Comparison of ENCODE assay signal across 13 cellular contexts in genomic region chr17:43085489-43085888, GRCh38. TPM values are rescaled to one million over a fixed set of nuclear protein-coding genes. Genes with fewer than 3 reads are reported as not detected.
DNase-seq lines count a peak whose midpoint lies in the region.
"Had no signal": no experiment of that assay in that cellular context is flagged by ENCODE, and none has a peak within 500 bp of the region (broad histone marks: within the 10 kb centered on the region; RNA-seq: fewer than 3 reads in every experiment).

No MANE protein-coding gene starts in this region.

- no peak overlapping the region for H2BK5ac ChIP-seq in neuronal stem cell (ENCODE audit: low read length)

- H3K36me3 ChIP-seq in stomach smooth muscle (ENCODE audit: control insufficient read depth in 2 of 2, insufficient read depth in 2 of 2, low read length in 2 of 2) (peaks cover 3 to 11% of the 10 kb centered on the region in 2 donors), neuronal stem cell (replicated peaks in 1 of 2; ENCODE audit: control insufficient read depth in 2 of 2, insufficient read depth in 2 of 2, low read length in 2 of 2) (peaks cover 24 to 92% of the 10 kb centered on the region in 2 donors)

- H3K9ac ChIP-seq in stomach smooth muscle (ENCODE audit: low read length in 2 of 2) (no peak overlapping the region), neuronal stem cell (ENCODE audit: low read depth, low read length, poor library complexity) (no peak overlapping the region)

- H3K79me1 ChIP-seq in neuronal stem cell (ENCODE audit: low read depth, low read length), result no peaks in the 10 kb centered on the region

- H3K4ac ChIP-seq in neuronal stem cell (ENCODE audit: low read length), result no peak overlapping the region

- no peak overlapping the region for H4K8ac ChIP-seq in neuronal stem cell (ENCODE audit: low read depth, low read length)

- H3K27me3 ChIP-seq in stomach smooth muscle (ENCODE audit: control insufficient read depth in 1 of 2, insufficient read depth in 2 of 2, low read length in 2 of 2) (no peaks in the 10 kb centered on the region), neuronal stem cell (ENCODE audit: control insufficient read depth in 3 of 3, insufficient read depth in 3 of 3, low read depth in 1 of 3, low read length in 3 of 3) (no peaks in the 10 kb centered on the region)

- no peak overlapping the region for H2AFZ ChIP-seq in neuronal stem cell (ENCODE audit: low read length)

- WGBS in neuronal stem cell (ENCODE audit: extremely low coverage in 2 of 2, insufficient read length in 2 of 2, insufficient replicate concordance in 1 of 2), 2 donors, result no CpG with 5 or more reads among the region's 2 CpGs

- no peak overlapping the region for H2BK120ac ChIP-seq in neuronal stem cell (ENCODE audit: low read depth, low read length)

- H2BK15ac ChIP-seq in neuronal stem cell (ENCODE audit: low read length), result no peak overlapping the region

- H4K91ac ChIP-seq in neuronal stem cell (ENCODE audit: low read depth, low read length, poor library complexity), result no peak overlapping the region

- H2AK5ac ChIP-seq in neuronal stem cell (ENCODE audit: low read depth, low read length), result no peak overlapping the region

- peak overlapping the region; percentile 61 for H3K27ac ChIP-seq in stomach smooth muscle (ENCODE audit: low read length)
- H3K27ac ChIP-seq in neuronal stem cell (replicated peaks; ENCODE audit: low read length), result no peak overlapping the region

- H3K18ac ChIP-seq in neuronal stem cell (ENCODE audit: low read length), result no peak overlapping the region

- DNase-seq in NCI-H82 (lab: John Stamatoyannopoulos, UW) (peak; percentile 5), NCI-H82 treated with DMSO at 0.1 percent for 48 hours (lab: John Stamatoyannopoulos, UW; ENCODE audit: unreplicated experiment) (no peak), astrocyte of the hippocampus (ENCODE audit: low read depth, low spot score) (peak; percentile 51), iPS-NIHi11 (ENCODE audit: low spot score) (peak; percentile 17), amygdala (lab: John Stamatoyannopoulos, UW) (no peak), germinal center (ENCODE audit: low spot score) (no peak), neuronal stem cell (ENCODE audit: low spot score) (no peak)
- DNase-seq: left cardiac atrium, MM.1S, natural killer cell, small intestine had no signal

- no peak overlapping the region for H3K4me2 ChIP-seq in neuronal stem cell (ENCODE audit: insufficient read depth, low read length, poor library complexity, severe bottlenecking)

- H2BK12ac ChIP-seq in neuronal stem cell (ENCODE audit: low read length), result no peak overlapping the region

- H3K4me1 ChIP-seq in stomach smooth muscle (ENCODE audit: control insufficient read depth, insufficient read depth, low read length) (no peaks in the 10 kb centered on the region), neuronal stem cell (ENCODE audit: control insufficient read depth in 2 of 2, insufficient read depth in 1 of 2, low read depth in 1 of 2, low read length in 2 of 2) (no peaks in the 10 kb centered on the region)

- H3K4me3 ChIP-seq in stomach smooth muscle (ENCODE audit: low read length in 2 of 2) (no peak overlapping the region), neuronal stem cell (ENCODE audit: low read length in 2 of 2) (no peak overlapping the region)
- H3K4me3 ChIP-seq: HAP-1 had no signal

- H3K14ac ChIP-seq in neuronal stem cell (ENCODE audit: low read length), result no peak overlapping the region

- H3K9me3 ChIP-seq in stomach smooth muscle (ENCODE audit: control insufficient read depth in 2 of 2, low read length in 2 of 2), result no peaks in the 10 kb centered on the region
- no peaks in the 10 kb centered on the region for H3K9me3 ChIP-seq in neuronal stem cell (replicated peaks in 1 of 2; ENCODE audit: control insufficient read depth in 2 of 2, insufficient read depth in 1 of 2, low read depth in 1 of 2, low read length in 2 of 2)
- H3K9me3 ChIP-seq: HAP-1 had no signal

- no peak overlapping the region for H3K23ac ChIP-seq in neuronal stem cell (ENCODE audit: low read depth, low read length, poor library complexity)

RNA-seq across cellular contexts. Expression of gene BRCA1, which starts 39.7 kb away (rescaled TPM):
- polyA plus RNA-seq in neuronal stem cell (2013, experiment 1 of 2), result 24.7 TPM
- 24.3 TPM for polyA plus RNA-seq in neuronal stem cell (2013, experiment 2 of 2)

Comparison
In these comparisons a context has a peak if more than half of its experiments do, and no peak if none do; other contexts are left out.
1. DNase-seq: peak in NCI-H82 (single experiment), astrocyte of the hippocampus (single experiment) and iPS-NIHi11 (single experiment); none in NCI-H82 treated with DMSO at 0.1 percent for 48 hours (single experiment), amygdala (0 of 56), germinal center (single experiment) and neuronal stem cell (single experiment).